ENCODE assay signal across 9 cellular contexts in genomic region chr6:109073344-109074235, GRCh38. TPM values are rescaled to one million over a fixed set of nuclear protein-coding genes. Genes with fewer than 3 reads are reported as not detected.
DNase-seq lines count a peak whose midpoint lies in the region; ATAC-seq and TF ChIP-seq lines count a peak whose summit lies in the region.
"Had no signal": no experiment of that assay in that cellular context is flagged by ENCODE, and none has a peak within 500 bp of the region (broad histone marks: within the 10 kb centered on the region; RNA-seq: fewer than 3 reads in every experiment).

No MANE protein-coding gene starts in this region.

- H3K9me3 ChIP-seq in ovary, result no peaks in the 10 kb centered on the region
- H3K9me3 ChIP-seq: SJSA1 had no signal

- peak; percentile 43 to 69 for ATAC-seq in activated T-cell treated with anti-CD3 and anti-CD28 coated beads, Interleukin-2, amount 50 U/mL, for 4 hours
- no peak for ATAC-seq in omental fat pad (ENCODE audit: low FRiP score)

- H3K27me3 ChIP-seq in ovary, result no peaks in the 10 kb centered on the region
- H3K27me3 ChIP-seq: SJSA1 had no signal

- TF ChIP-seq EP300 in ovary (IDR thresholded peaks at IDR 0.05), result no peak

- DNase-seq in COLO829 (ENCODE audit: low spot score) (peak; percentile 32), HEK293T (ENCODE audit: extremely low spot score) (peak; percentile 40), NCI-H82 (lab: John Stamatoyannopoulos, UW) (peak; percentile 90), fibroblast of villous mesenchyme (ENCODE audit: low read depth) (peak; percentile 86), ovary (peak in 1 of 5 donors; percentile 48), omental fat pad (ENCODE audit: low spot score) (no peak), NCI-H510A treated with DMSO at 0.1 percent for 48 hours (lab: John Stamatoyannopoulos, UW) (no peak)
- DNase-seq in activated T-cell treated with anti-CD3 and anti-CD28 coated beads, Interleukin-2, amount 50 U/mL, for 4 hours, result peak; percentile 38

- H3K4me1 Mint-ChIP-seq in activated T-cell treated with anti-CD3 and anti-CD28 coated beads, Interleukin-2, amount 50 U/mL, for 4 hours (ENCODE audit: low read depth), result peaks cover 28% of the 10 kb centered on the region

- TF ChIP-seq POLR2A in ovary (IDR thresholded peaks at IDR 0.05), result no peak

- POLR2A ChIA-PET in HEK293T (lab: Yijun Ruan, JAX), result no interaction called here

- H3K36me3 ChIP-seq in ovary, result no peaks in the 10 kb centered on the region
- H3K36me3 ChIP-seq: SJSA1 had no signal

- H3K27ac ChIP-seq in ovary, result no peak overlapping the region
- H3K27ac ChIP-seq: SJSA1 had no signal

- H3K4me3 ChIP-seq in fibroblast of villous mesenchyme (ENCODE audit: low read depth, low read length) (no peak overlapping the region), ovary (no peak overlapping the region)
- H3K4me3 ChIP-seq: SJSA1 had no signal

- H3K9me3 Mint-ChIP-seq in activated T-cell treated with anti-CD3 and anti-CD28 coated beads, Interleukin-2, amount 50 U/mL, for 4 hours, result no peaks in the 10 kb centered on the region

- peak; percentile 61 for TF ChIP-seq CTCF in fibroblast of villous mesenchyme (IDR thresholded peaks at IDR 0.05; ENCODE audit: insufficient read depth, low read depth, low read length)
- peak; percentile 42 to 69 (median 64) for TF ChIP-seq CTCF in ovary (IDR thresholded peaks at IDR 0.05)
- TF ChIP-seq CTCF in omental fat pad (IDR thresholded peaks at IDR 0.05), result no peak

- H3K4me3 Mint-ChIP-seq in activated T-cell treated with anti-CD3 and anti-CD28 coated beads, Interleukin-2, amount 50 U/mL, for 4 hours, result no peak overlapping the region

- WGBS in ovary, 3 donors, result 46 to 49% (median 47%) methylated on average over 7 of the region's 7 CpGs

- CTCF ChIA-PET in HEK293T (lab: Yijun Ruan, JAX), result interaction anchor here (0.6 to 3.1 kb wide), 9 partner anchors 8 to 1307 kb away, joined by 3 to 13 read pairs (median 3); no protein-coding TSS in a partner anchor

- H3K4me1 ChIP-seq in ovary (ENCODE audit: insufficient read depth), result no peaks in the 10 kb centered on the region
- H3K4me1 ChIP-seq: SJSA1 had no signal

- H3K27me3 Mint-ChIP-seq in activated T-cell treated with anti-CD3 and anti-CD28 coated beads, Interleukin-2, amount 50 U/mL, for 4 hours (ENCODE audit: low read depth), result no peaks in the 10 kb centered on the region

- intact Hi-C loops in ovary (cut with DNase I), result loop anchor here in 2 of 4 donors (5.0 kb wide), 2 partner anchors 291 to 531 kb away; no protein-coding TSS in a partner anchor

- H3K36me3 Mint-ChIP-seq in activated T-cell treated with anti-CD3 and anti-CD28 coated beads, Interleukin-2, amount 50 U/mL, for 4 hours (ENCODE audit: insufficient read depth), result no peaks in the 10 kb centered on the region

TF ChIP-seq in HEK293T, 16 proteins besides CTCF, POLR2A, EP300 and RAD21:
- TF ChIP-seq PKNOX1 (IDR thresholded peaks at IDR 0.05) (no peak), ZNF384 (IDR thresholded peaks at IDR 0.05) (no peak), L3MBTL2 (conservative IDR thresholded peaks at IDR 0.05) (no peak), NFRKB (IDR thresholded peaks at IDR 0.05) (no peak), SP1 (IDR thresholded peaks at IDR 0.05) (no peak), BHLHE40 (IDR thresholded peaks at IDR 0.05; ENCODE audit: borderline replicate concordance) (no peak), ARNT (IDR thresholded peaks at IDR 0.05) (no peak), CTBP1 (IDR thresholded peaks at IDR 0.05; ENCODE audit: borderline replicate concordance) (no peak), LEF1 (IDR thresholded peaks at IDR 0.05; ENCODE audit: borderline replicate concordance) (no peak), FOXM1 (IDR thresholded peaks at IDR 0.05; ENCODE audit: borderline replicate concordance) (no peak), TARDBP (IDR thresholded peaks at IDR 0.05) (no peak), HDGF (IDR thresholded peaks at IDR 0.05; ENCODE audit: borderline replicate concordance) (no peak), SUZ12 (IDR thresholded peaks at IDR 0.05) (no peak), FOXK2 (IDR thresholded peaks at IDR 0.05) (no peak), FOXA1 (IDR thresholded peaks at IDR 0.05) (no peak), ELF4 (IDR thresholded peaks at IDR 0.05) (no peak)
TF ChIP-seq in HEK293T: peak in this region for 0.

RNA-seq across cellular contexts. Expression of gene SESN1, which starts 21.1 kb away (rescaled TPM):
- 1 to 10 TPM; 3.9 to 7.0 (median 5.2) TPM for total RNA-seq in activated T-cell treated with anti-CD3 and anti-CD28 coated beads, Interleukin-2, amount 50 U/mL, for 4 hours
- total RNA-seq in fibroblast of villous mesenchyme (12.6 and 29.4 TPM in 2 replicates), ovary (10 to 100 TPM; 36.5 to 97.2 (median 65.4) TPM), omental fat pad (100 to 1,000 TPM in 1 of 4 donors, 10 to 100 TPM in 3; 54.2 to 117 (median 90.5) TPM)
- 10 to 100 TPM; 55.0 to 68.4 TPM for polyA plus RNA-seq in ovary

RNA-seq across cellular contexts. Expression of gene CEP57L1, which starts 21.7 kb away (rescaled TPM):
- 1 to 10 TPM; 7.5 to 8.2 (median 7.6) TPM for total RNA-seq in activated T-cell treated with anti-CD3 and anti-CD28 coated beads, Interleukin-2, amount 50 U/mL, for 4 hours
- 29.0 and 43.6 TPM in 2 replicates for total RNA-seq in fibroblast of villous mesenchyme
- 10 to 100 TPM in 3 of 7 donors, 1 to 10 TPM in 4; 7.4 to 12.6 (median 9.7) TPM for total RNA-seq in ovary
- 1 to 10 TPM; 4.9 to 9.1 TPM for polyA plus RNA-seq in ovary
- 10 to 100 TPM in 3 of 4 donors, 1 to 10 TPM in 1; 7.8 to 25.6 (median 19.6) TPM for total RNA-seq in omental fat pad

Comparison
In these comparisons a context has a peak if more than half of its experiments do, and no peak if none do; other contexts are left out.
1. DNase-seq: peak in COLO829 (single experiment), HEK293T (single experiment), NCI-H82 (single experiment), activated T-cell treated with anti-CD3 and anti-CD28 coated beads, Interleukin-2, amount 50 U/mL, for 4 hours (single experiment) and fibroblast of villous mesenchyme (single experiment); none in omental fat pad (single experiment) and NCI-H510A treated with DMSO at 0.1 percent for 48 hours (single experiment).
2. CTCF ChIP-seq: peak in fibroblast of villous mesenchyme (single experiment) and ovary (3 of 3); none in omental fat pad (0 of 3).